ENCODE assay signal across 10 cellular contexts in genomic region chr2:128301501-128301966, GRCh38. TPM values are rescaled to one million over a fixed set of nuclear protein-coding genes. Genes with fewer than 3 reads are reported as not detected.
DNase-seq lines count a peak whose midpoint lies in the region; ATAC-seq and TF ChIP-seq lines count a peak whose summit lies in the region.
"Had no signal": no experiment of that assay in that cellular context is flagged by ENCODE, and none has a peak within 500 bp of the region (broad histone marks: within the 10 kb centered on the region; RNA-seq: fewer than 3 reads in every experiment).

No MANE protein-coding gene starts in this region.

- POLR2A ChIA-PET in GM10248 (lab: Yijun Ruan, JAX): no interaction called here

- no peak overlapping the region for H3K4me3 Mint-ChIP-seq in activated T-helper 17 cell treated with anti-CD3 and anti-CD28 coated beads, Interleukin-2, amount 50 U/mL, for 72 hours

- H3K4me3 ChIP-seq in BLaER1 (no peak overlapping the region), ovary (no peak overlapping the region)

- H3K4me1 Mint-ChIP-seq in activated T-helper 17 cell treated with anti-CD3 and anti-CD28 coated beads, Interleukin-2, amount 50 U/mL, for 72 hours: peaks cover 7% of the 10 kb centered on the region

- TF ChIP-seq EP300 in ovary (IDR thresholded peaks at IDR 0.05): no peak

- WGBS in ovary, 3 donors: 55 to 65% (median 61%) methylated on average over 13 of the region's 13 CpGs

- TF ChIP-seq POLR2A in ovary (IDR thresholded peaks at IDR 0.05): no peak

- peak; percentile 99 for DNase-seq in fibroblast of peridontal ligament (ENCODE audit: extremely low read depth)
- DNase-seq in ovary: peak in 3 of 5 donors; percentile 61 to 81 (median 66)
- no peak for DNase-seq in activated effector memory CD4-positive, alpha-beta T cell treated with Interleukin-2 at 50 U/mL for 16 hours
- DNase-seq in GM10248 (ENCODE audit: extremely low spot score): no peak
- DNase-seq: NCI-H2171 had no signal

- no peak overlapping the region for H3K27ac Mint-ChIP-seq in activated T-helper 17 cell treated with anti-CD3 and anti-CD28 coated beads, Interleukin-2, amount 50 U/mL, for 72 hours
- H3K27ac Mint-ChIP-seq: activated naive CD4-positive, alpha-beta T cell treated with anti-CD3 and anti-CD28 coated beads, Interleukin-2, amount 50 U/mL, for 72 hours had no signal

- H3K4me1 ChIP-seq in BLaER1: peaks cover 71% of the 10 kb centered on the region
- peaks cover 34% of the 10 kb centered on the region for H3K4me1 ChIP-seq in ovary (ENCODE audit: insufficient read depth)

- peaks cover 100% of the 10 kb centered on the region for H4K20me1 ChIP-seq in BLaER1

- TF ChIP-seq CTCF in ovary (IDR thresholded peaks at IDR 0.05): no peak
- no peak for TF ChIP-seq CTCF in GM10248 (IDR thresholded peaks at IDR 0.05; ENCODE audit: control extremely low read depth, extremely low read depth, low read depth, missing control alignments)

- H3K36me3 ChIP-seq in BLaER1: peaks cover 42% of the 10 kb centered on the region
- no peaks in the 10 kb centered on the region for H3K36me3 ChIP-seq in ovary

- no peaks in the 10 kb centered on the region for H3K27me3 Mint-ChIP-seq in activated T-helper 17 cell treated with anti-CD3 and anti-CD28 coated beads, Interleukin-2, amount 50 U/mL, for 72 hours

- H3K4me2 ChIP-seq in BLaER1: peak overlapping the region; percentile 80

- H3K27ac ChIP-seq in BLaER1 (peak overlapping the region; percentile 70), ovary (no peak overlapping the region)

- CTCF ChIA-PET in GM10248 (lab: Yijun Ruan, JAX): interaction anchor here (0.7 to 2.9 kb wide), 3 partner anchors 9 to 238 kb away, joined by 3 to 9 read pairs (median 7); no protein-coding TSS in a partner anchor

- 0 out of 2 replicates have a peak, but pooled peaks cover 6% of the 10 kb centered on the region for H3K9me3 ChIP-seq in BLaER1
- no peaks in the 10 kb centered on the region for H3K9me3 ChIP-seq in ovary

- no peaks in the 10 kb centered on the region for H3K36me3 Mint-ChIP-seq in activated T-helper 17 cell treated with anti-CD3 and anti-CD28 coated beads, Interleukin-2, amount 50 U/mL, for 72 hours (ENCODE audit: low read depth)

- peaks cover 4% of the 10 kb centered on the region for H3K9me3 Mint-ChIP-seq in activated T-helper 17 cell treated with anti-CD3 and anti-CD28 coated beads, Interleukin-2, amount 50 U/mL, for 72 hours

- no peaks in the 10 kb centered on the region for H3K27me3 ChIP-seq in BLaER1
- H3K27me3 ChIP-seq in ovary: no peaks in the 10 kb centered on the region

- H3K9ac ChIP-seq in BLaER1: peak overlapping the region; percentile 47

- ATAC-seq in SK-N-SH treated with all-trans-retinoic acid at 6 μM for 48 hours (peak; percentile 54), GM18498 (IDR thresholded peaks at IDR 0.05; ENCODE audit: unreplicated experiment) (no peak)
- no peak for ATAC-seq in activated T-helper 17 cell treated with anti-CD3 and anti-CD28 coated beads, Interleukin-2, amount 50 U/mL, for 72 hours (replicated peaks)
- ATAC-seq: activated naive CD4-positive, alpha-beta T cell treated with anti-CD3 and anti-CD28 coated beads, Interleukin-2, amount 50 U/mL, for 72 hours had no signal

- intact Hi-C loops in ovary (cut with DNase I): loop anchor here in 1 of 4 donors (5.0 kb wide), 1 partner anchor 69 kb away; no protein-coding TSS in a partner anchor

TF ChIP-seq in SK-N-SH treated with all-trans-retinoic acid at 6 μM for 48 hours, 23 proteins besides CTCF, POLR2A, EP300 and RAD21:
- no peak for TF ChIP-seq POU6F1 (CRISPR knock-in tag; IDR thresholded peaks at IDR 0.05; ENCODE audit: borderline replicate concordance, low read depth)
- TF ChIP-seq ZNF565 (CRISPR knock-in tag; conservative IDR thresholded peaks at IDR 0.05; ENCODE audit: low read depth): no peak
- no peak for TF ChIP-seq CSDC2 (CRISPR knock-in tag; IDR thresholded peaks at IDR 0.05)
- TF ChIP-seq ZFP3 (CRISPR knock-in tag; IDR thresholded peaks at IDR 0.05): no peak
TF ChIP-seq in SK-N-SH treated with all-trans-retinoic acid at 6 μM for 48 hours: peak in this region for 0.

RNA-seq across cellular contexts. Expression of gene HS6ST1, which starts 17.1 kb away (rescaled TPM):
- 10 to 100 TPM; 23.7 to 62.5 (median 48.0) TPM for total RNA-seq in ovary
- polyA plus RNA-seq in ovary: 10 to 100 TPM; 12.9 to 45.3 TPM
- 1 to 10 TPM; 3.8 to 7.8 TPM for total RNA-seq in activated T-helper 17 cell treated with anti-CD3 and anti-CD28 coated beads, Interleukin-2, amount 50 U/mL, for 72 hours

Comparison
In these comparisons a context has a peak if more than half of its experiments do, and no peak if none do; other contexts are left out.
1. DNase-seq: peak in fibroblast of peridontal ligament (single experiment) and ovary (3 of 5); none in activated effector memory CD4-positive, alpha-beta T cell treated with Interleukin-2 at 50 U/mL for 16 hours (single experiment) and GM10248 (single experiment).